Comparison of ENCODE assay signal across 7 cellular contexts in genomic region chr1:206778911-206779310, GRCh38. TPM values are rescaled to one million over a fixed set of nuclear protein-coding genes. Genes with fewer than 3 reads are reported as not detected.
"Had no signal": no experiment of that assay in that cellular context is flagged by ENCODE, and none has a peak within 500 bp of the region (broad histone marks: within the 10 kb centered on the region; RNA-seq: fewer than 3 reads in every experiment).

No MANE protein-coding gene starts in this region.

RNA-seq across cellular contexts. Expression of gene IL10, which starts 6.6 kb away (rescaled TPM):
- total RNA-seq: K562, MCF 10A, SJSA1 had no signal

RNA-seq across cellular contexts. Expression of gene IL19, which starts 8.3 kb away (rescaled TPM):
- total RNA-seq: K562; MCF 10A; Peyer's patch; Right ventricle myocardium superior; SJSA1; T-helper 1 cell treated with Interleukin-12 subunit alpha and Interleukin-12 subunit beta and Interleukin-4 antibody, amounts not matched to agents 30 ng/mL and 1 ng/mL, for 36 hours had no signal
- polyA plus RNA-seq: IgD-negative memory B cell, K562 had no signal
